40 cellular contexts compared by ENCODE assay signal in genomic region chr5:132810605-132811004, GRCh38. TPM values are rescaled to one million over a fixed set of nuclear protein-coding genes. Genes with fewer than 3 reads are reported as not detected.
"Had no signal": no experiment of that assay in that cellular context is flagged by ENCODE, and none has a peak within 500 bp of the region (broad histone marks: within the 10 kb centered on the region; RNA-seq: fewer than 3 reads in every experiment).

No MANE protein-coding gene starts in this region.

- H3K27ac Mint-ChIP-seq: activated naive CD4-positive, alpha-beta T cell treated with anti-CD3 and anti-CD28 coated beads for 36 hours; activated naive CD4-positive, alpha-beta T cell treated with anti-CD3 and anti-CD28 coated beads, Interleukin-2, amount 50 U/mL, for 24 hours; activated naive CD4-positive, alpha-beta T cell treated with anti-CD3 and anti-CD28 coated beads, Interleukin-2, amount 50 U/mL, for 72 hours; activated naive CD8-positive, alpha-beta T cell; activated naive CD8-positive, alpha-beta T cell treated with anti-CD3 and anti-CD28 coated beads for 36 hours; activated naive CD8-positive, alpha-beta T cell treated with anti-CD3 and anti-CD28 coated beads, Interleukin-2, amount 10 ng/mL, durations not matched to agents 7 days and 5 days; activated naive CD8-positive, alpha-beta T cell treated with anti-CD3 and anti-CD28 coated beads, Interleukin-2, amount 50 U/mL, for 24 hours; activated T-cell treated with anti-CD3 and anti-CD28 coated beads, Interleukin-2, amount 50 U/mL, for 24 hours; activated T-cell treated with anti-CD3 and anti-CD28 coated beads, Interleukin-2, amount 50 U/mL, for 72 hours; activated T-helper 1 cell treated with anti-CD3 and anti-CD28 coated beads, Interleukin-12 subunit alpha, Interleukin-12 subunit beta, Interleukin-2, Interleukin-4 antibody, amounts not matched to agents 30 ng/mL and 10 ng/mL and 1 ng/mL, durations not matched to agents 14 hours and 24 hours and 36 hours; activated T-helper 17 cell treated with anti-CD3 and anti-CD28 coated beads, Interleukin-2, amount 50 U/mL, for 72 hours; activated T-helper 2 cell treated with anti-CD3 and anti-CD28 coated beads, Interferon-gamma antibody, Interleukin-2, Interleukin-4, amounts not matched to agents 10 μg/mL and 5 μg/mL and 100 μg/mL, durations not matched to agents 14 hours and 24 hours and 36 hours had no signal

- FAIRE-seq: astrocyte, bronchial epithelial cell had no signal

- H3K4me1 Mint-ChIP-seq: activated T-helper 17 cell treated with anti-CD3 and anti-CD28 coated beads, Interleukin-2, amount 50 U/mL, for 72 hours; central memory CD8-positive, alpha-beta T cell had no signal

- H3K4me3 ChIP-seq: adrenal gland, ascending aorta, body of pancreas, breast epithelium, cardiac muscle cell had no signal

- ATAC-seq: activated naive CD4-positive, alpha-beta T cell treated with anti-CD3 and anti-CD28 coated beads, Interleukin-2, amount 50 U/mL, for 72 hours; activated naive CD8-positive, alpha-beta T cell treated with anti-CD3 and anti-CD28 coated beads, Interleukin-2, amount 50 U/mL, for 24 hours; activated T-cell treated with anti-CD3 and anti-CD28 coated beads, Interleukin-2, amount 50 U/mL, for 4 hours; activated T-cell treated with anti-CD3 and anti-CD28 coated beads, Interleukin-2, amount 50 U/mL, for 72 hours; activated T-helper 17 cell treated with anti-CD3 and anti-CD28 coated beads, Interleukin-2, amount 50 U/mL, for 72 hours; body of pancreas had no signal

- H3K9me3 Mint-ChIP-seq: activated naive CD4-positive, alpha-beta T cell treated with anti-CD3 and anti-CD28 coated beads for 36 hours; activated naive CD4-positive, alpha-beta T cell treated with anti-CD3 and anti-CD28 coated beads, Interleukin-2, amount 50 U/mL, for 24 hours; activated naive CD4-positive, alpha-beta T cell treated with anti-CD3 and anti-CD28 coated beads, Interleukin-2, amount 50 U/mL, for 72 hours; activated naive CD8-positive, alpha-beta T cell treated with anti-CD3 and anti-CD28 coated beads for 36 hours; activated naive CD8-positive, alpha-beta T cell treated with anti-CD3 and anti-CD28 coated beads, Interleukin-2, amount 10 ng/mL, durations not matched to agents 7 days and 5 days; activated naive CD8-positive, alpha-beta T cell treated with anti-CD3 and anti-CD28 coated beads, Interleukin-2, amount 50 U/mL, for 24 hours; activated T-cell treated with anti-CD3 and anti-CD28 coated beads, Interleukin-2, amount 50 U/mL, for 24 hours; activated T-cell treated with anti-CD3 and anti-CD28 coated beads, Interleukin-2, amount 50 U/mL, for 4 hours; activated T-cell treated with anti-CD3 and anti-CD28 coated beads, Interleukin-2, amount 50 U/mL, for 72 hours; activated T-helper 1 cell treated with anti-CD3 and anti-CD28 coated beads, Interleukin-12 subunit alpha, Interleukin-12 subunit beta, Interleukin-2, Interleukin-4 antibody, amounts not matched to agents 30 ng/mL and 10 ng/mL and 1 ng/mL, durations not matched to agents 14 hours and 24 hours and 36 hours; activated T-helper 17 cell treated with anti-CD3 and anti-CD28 coated beads, Interleukin-2, amount 50 U/mL, for 72 hours; activated T-helper 2 cell treated with anti-CD3 and anti-CD28 coated beads, Interferon-gamma antibody, Interleukin-2, Interleukin-4, amounts not matched to agents 10 μg/mL and 5 μg/mL and 100 μg/mL, durations not matched to agents 14 hours and 24 hours and 36 hours; central memory CD8-positive, alpha-beta T cell had no signal

- H3K4me3 Mint-ChIP-seq: activated naive CD4-positive, alpha-beta T cell treated with anti-CD3 and anti-CD28 coated beads for 36 hours; activated naive CD4-positive, alpha-beta T cell treated with anti-CD3 and anti-CD28 coated beads, Interleukin-2, amount 50 U/mL, for 24 hours; activated naive CD8-positive, alpha-beta T cell; activated naive CD8-positive, alpha-beta T cell treated with anti-CD3 and anti-CD28 coated beads for 36 hours; activated naive CD8-positive, alpha-beta T cell treated with anti-CD3 and anti-CD28 coated beads, Interleukin-2, amount 10 ng/mL, durations not matched to agents 7 days and 5 days; activated naive CD8-positive, alpha-beta T cell treated with anti-CD3 and anti-CD28 coated beads, Interleukin-2, amount 50 U/mL, for 24 hours; activated T-cell treated with anti-CD3 and anti-CD28 coated beads, Interleukin-2, amount 50 U/mL, for 24 hours; activated T-cell treated with anti-CD3 and anti-CD28 coated beads, Interleukin-2, amount 50 U/mL, for 4 hours; activated T-cell treated with anti-CD3 and anti-CD28 coated beads, Interleukin-2, amount 50 U/mL, for 72 hours; activated T-helper 1 cell treated with anti-CD3 and anti-CD28 coated beads, Interleukin-12 subunit alpha, Interleukin-12 subunit beta, Interleukin-2, Interleukin-4 antibody, amounts not matched to agents 30 ng/mL and 10 ng/mL and 1 ng/mL, durations not matched to agents 14 hours and 24 hours and 36 hours; activated T-helper 17 cell treated with anti-CD3 and anti-CD28 coated beads, Interleukin-2, amount 50 U/mL, for 72 hours; central memory CD8-positive, alpha-beta T cell had no signal

- H3K36me3 Mint-ChIP-seq: activated naive CD8-positive, alpha-beta T cell; activated naive CD8-positive, alpha-beta T cell treated with anti-CD3 and anti-CD28 coated beads for 36 hours; activated naive CD8-positive, alpha-beta T cell treated with anti-CD3 and anti-CD28 coated beads, Interleukin-2, amount 10 ng/mL, durations not matched to agents 7 days and 5 days; brain had no signal

- H3K27me3 ChIP-seq: body of pancreas had no signal

- DNase-seq: activated effector memory CD4-positive, alpha-beta T cell treated with anti-CD3 and anti-CD28 coated beads, Interleukin-2, amount 50 U/mL, for 16 hours; activated effector memory CD4-positive, alpha-beta T cell treated with Interleukin-2 at 50 U/mL for 16 hours; activated gamma-delta T cell; activated gamma-delta T cell treated with Interleukin-2 at 50 U/mL for 16 hours; activated naive CD4-positive, alpha-beta T cell; activated naive CD4-positive, alpha-beta T cell treated with anti-CD3 and anti-CD28 coated beads for 36 hours; activated naive CD4-positive, alpha-beta T cell treated with anti-CD3 and anti-CD28 coated beads, Interleukin-2, amount 50 U/mL, for 16 hours; activated naive CD4-positive, alpha-beta T cell treated with Interleukin-2 at 50 U/mL for 16 hours; activated naive CD8-positive, alpha-beta T cell treated with anti-CD3 and anti-CD28 coated beads for 36 hours; activated naive CD8-positive, alpha-beta T cell treated with anti-CD3 and anti-CD28 coated beads, Interleukin-2, amount 10 ng/mL, durations not matched to agents 7 days and 5 days; activated naive CD8-positive, alpha-beta T cell treated with anti-CD3 and anti-CD28 coated beads, Interleukin-2, amount 50 U/mL, for 24 hours; activated T-cell treated with anti-CD3 and anti-CD28 coated beads, Interleukin-2, amount 50 U/mL, for 1 hour; activated T-cell treated with anti-CD3 and anti-CD28 coated beads, Interleukin-2, amount 50 U/mL, for 24 hours; activated T-cell treated with anti-CD3 and anti-CD28 coated beads, Interleukin-2, amount 50 U/mL, for 4 hours; activated T-cell treated with anti-CD3 and anti-CD28 coated beads, Interleukin-2, amount 50 U/mL, for 48 hours; activated T-cell treated with anti-CD3 and anti-CD28 coated beads, Interleukin-2, amount 50 U/mL, for 72 hours; adrenal gland; amniotic stem cell; amygdala; anterior cingulate cortex; aorta; body of pancreas; brain microvascular endothelial cell; caudate nucleus; central memory CD4-positive, alpha-beta T cell; cerebellar nuclear complex had no signal

- H3K27ac ChIP-seq: adrenal gland, ascending aorta, body of pancreas, brain microvascular endothelial cell, breast epithelium, cardiac muscle cell had no signal

- H3K4me1 ChIP-seq: breast epithelium had no signal

- H3K36me3 ChIP-seq: adrenal gland, ascending aorta, brain microvascular endothelial cell, breast epithelium, cardiac muscle cell had no signal

- H3K9me3 ChIP-seq: adrenal gland, ascending aorta, body of pancreas, breast epithelium had no signal

RNA-seq across cellular contexts. Expression of gene SOWAHA, which starts 2.5 kb away (rescaled TPM):
- total RNA-seq: activated naive CD4-positive, alpha-beta T cell treated with anti-CD3 and anti-CD28 coated beads for 36 hours; activated naive CD4-positive, alpha-beta T cell treated with anti-CD3 and anti-CD28 coated beads, Interleukin-2, amount 50 U/mL, for 72 hours; activated naive CD8-positive, alpha-beta T cell treated with anti-CD3 and anti-CD28 coated beads, Interleukin-2, amount 10 ng/mL, durations not matched to agents 7 days and 5 days; activated T-cell treated with anti-CD3 and anti-CD28 coated beads, Interleukin-2, amount 50 U/mL, for 72 hours; activated T-helper 17 cell treated with anti-CD3 and anti-CD28 coated beads, Interleukin-2, amount 50 U/mL, for 72 hours; ascending aorta; bronchial epithelial cell; cardiac muscle cell; chondrocyte had no signal
- polyA plus RNA-seq: cardiac muscle cell had no signal

RNA-seq across cellular contexts. Expression of gene GDF9, which starts 55.7 kb away (rescaled TPM):
- total RNA-seq: activated T-helper 2 cell treated with anti-CD3 and anti-CD28 coated beads, Interferon-gamma antibody, Interleukin-2, Interleukin-4, amounts not matched to agents 10 μg/mL and 5 μg/mL and 100 μg/mL, durations not matched to agents 14 hours and 24 hours and 36 hours; ascending aorta had no signal
